ENCODE assay signal across 1 cellular context in genomic region chr2:118088051-118089014, GRCh38.
TF ChIP-seq lines count a peak whose summit lies in the region.

Gene INSIG2 (plus strand): TSS chr2:118088471. CDS start chr2:118096557, 8,086 bp downstream.

TF ChIP-seq in HEK293, 187 proteins besides CTCF, POLR2A, EP300 and RAD21 (continued from another document and continues in another):
- TF ChIP-seq PATZ1 (tag by site-specific recombination; IDR thresholded peaks at IDR 0.05) (peak; percentile 96), ZNF561 (tag by site-specific recombination; IDR thresholded peaks at IDR 0.05; ENCODE audit: borderline replicate concordance) (peak; percentile 78; the same call in 1 of the 2 replicates), ZNF114 (tag by site-specific recombination; IDR thresholded peaks at IDR 0.05) (no peak), ZNF174 (tag by site-specific recombination; IDR thresholded peaks at IDR 0.05) (no peak), ZNF24 (tag by site-specific recombination; IDR thresholded peaks at IDR 0.05) (no peak), ZNF302 (tag by site-specific recombination; IDR thresholded peaks at IDR 0.05; ENCODE audit: low read depth) (no peak), ZNF211 (tag by site-specific recombination; IDR thresholded peaks at IDR 0.05; ENCODE audit: low read depth) (no peak), REST (tag by site-specific recombination; IDR thresholded peaks at IDR 0.05) (0 out of 2 replicates have a peak, but pooled peaks have one; percentile 21), ZNF785 (tag by site-specific recombination; IDR thresholded peaks at IDR 0.05) (no peak), ZNF155 (tag by site-specific recombination; IDR thresholded peaks at IDR 0.05) (no peak), ZNF423 (tag by site-specific recombination; IDR thresholded peaks at IDR 0.05) (no peak), ZNF626 (tag by site-specific recombination; IDR thresholded peaks at IDR 0.05) (no peak), ZBTB6 (tag by site-specific recombination; IDR thresholded peaks at IDR 0.05) (no peak), ZNF350 (tag by site-specific recombination; IDR thresholded peaks at IDR 0.05) (no peak), REPIN1 (tag by site-specific recombination; IDR thresholded peaks at IDR 0.05; ENCODE audit: low read depth) (no peak), SCRT1 (tag by site-specific recombination; IDR thresholded peaks at IDR 0.05; ENCODE audit: borderline replicate concordance) (no peak), HOXA7 (CRISPR knock-in tag; IDR thresholded peaks at IDR 0.05; ENCODE audit: borderline replicate concordance) (no peak), GLI2 (tag by site-specific recombination; IDR thresholded peaks at IDR 0.05; ENCODE audit: borderline replicate concordance, low read depth) (no peak), GFI1B (tag by site-specific recombination; IDR thresholded peaks at IDR 0.05) (no peak), ZNF18 (tag by site-specific recombination; IDR thresholded peaks at IDR 0.05) (no peak), ZNF76 (tag by site-specific recombination; IDR thresholded peaks at IDR 0.05; ENCODE audit: borderline replicate concordance, low read depth) (peak; percentile 91), BCL11B (tag by site-specific recombination; IDR thresholded peaks at IDR 0.05; ENCODE audit: low read depth) (no peak), ZFP69B (tag by site-specific recombination; IDR thresholded peaks at IDR 0.05) (no peak), ZNF280D (tag by site-specific recombination; IDR thresholded peaks at IDR 0.05) (no peak), ZNF510 (tag by site-specific recombination; IDR thresholded peaks at IDR 0.05; ENCODE audit: insufficient replicate concordance) (no peak), ATF2 (tag by site-specific recombination; IDR thresholded peaks at IDR 0.05; ENCODE audit: low read depth) (no peak), ZNF248 (tag by site-specific recombination; IDR thresholded peaks at IDR 0.05) (no peak), ZSCAN5A (tag by site-specific recombination; IDR thresholded peaks at IDR 0.05) (no peak), ZNF2 (tag by site-specific recombination; IDR thresholded peaks at IDR 0.05) (no peak), ZNF549 (tag by site-specific recombination; IDR thresholded peaks at IDR 0.05) (no peak), ZBTB11 (tag by site-specific recombination; conservative IDR thresholded peaks at IDR 0.05; ENCODE audit: low read depth) (peak; percentile 92), ZBTB48 (tag by site-specific recombination; IDR thresholded peaks at IDR 0.05) (no peak)
